Comparison of ENCODE assay signal across 8 cellular contexts in the genomic region with DNA sequence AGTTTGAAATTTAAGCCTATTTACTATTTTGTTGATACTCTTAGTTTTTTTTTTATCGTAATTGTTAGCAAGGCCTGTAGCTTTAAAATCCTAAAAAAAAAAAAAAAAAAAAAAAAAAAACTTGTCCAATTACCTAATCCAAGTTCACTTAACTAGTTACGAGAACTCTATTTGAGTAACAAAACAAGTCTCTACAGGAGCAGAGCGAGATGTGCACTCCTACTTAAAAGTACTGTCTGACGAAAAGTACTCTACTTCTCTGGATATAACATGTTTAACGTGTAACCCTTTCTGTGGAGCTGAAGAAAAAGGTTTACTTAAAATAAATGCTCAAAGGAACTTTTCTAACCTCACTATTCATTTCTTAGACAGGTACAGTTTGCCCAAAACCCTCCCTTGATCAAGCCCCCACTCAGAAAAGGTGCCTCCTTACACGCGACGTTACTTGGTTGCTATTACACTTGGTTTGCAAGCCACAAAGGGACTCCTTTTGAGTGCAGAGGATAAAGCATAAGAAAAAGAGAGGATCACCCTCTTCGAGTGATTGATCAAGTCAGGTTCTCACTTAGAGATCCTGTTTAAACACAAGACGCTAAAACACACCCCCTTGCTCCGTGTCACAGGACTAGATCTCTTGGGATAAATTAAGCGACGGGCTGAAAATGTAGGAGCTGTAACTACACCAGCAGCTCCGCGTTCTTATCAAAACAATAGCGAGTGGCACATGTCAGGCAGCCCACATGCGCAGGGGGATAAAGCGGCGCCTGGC. TPM values are rescaled to one million over a fixed set of nuclear protein-coding genes. Genes with fewer than 3 reads are reported as not detected.
DNase-seq lines count a peak whose midpoint lies in the region; ATAC-seq and TF ChIP-seq lines count a peak whose summit lies in the region.

No MANE protein-coding gene starts in this region.

- peak overlapping the region; percentile 97 for H3K27ac Mint-ChIP-seq in activated B cell treated with CpG ODN at 0.5 μM for 24 hours

- CTCF ChIA-PET in activated B cell treated with CpG ODN at 0.5 μM for 24 hours (lab: Charles Lee), result interaction anchor here (1.2 kb wide), 1 partner anchor 110 kb away, joined by 4 read pairs; a partner anchor contains a TSS

- TF ChIP-seq CTCF in KMS-11 (conservative IDR thresholded peaks at IDR 0.05; ENCODE audit: low read depth, low read length) (no peak), activated B cell treated with CpG ODN at 0.5 μM for 24 hours (IDR thresholded peaks at IDR 0.05) (no peak), foreskin keratinocyte (conservative IDR thresholded peaks at IDR 0.05) (no peak)

- H3K27me3 ChIP-seq in KMS-11 (ENCODE audit: insufficient read depth, low read depth), result no peaks in the 10 kb centered on the region
- no peaks in the 10 kb centered on the region for H3K27me3 ChIP-seq in foreskin keratinocyte

- in situ Hi-C loops in KBM-7 (cut with MboI; ENCODE audit: low pct_unique_long_range_greater_than_20kb, low sequenced_read_pairs), result no loop called here

- H3K4me1 Mint-ChIP-seq in activated B cell treated with CpG ODN at 0.5 μM for 24 hours, result peaks cover 48% of the 10 kb centered on the region

- peak overlapping the region; percentile 69; the same call in 1 of the 2 replicates for H2AFZ ChIP-seq in KMS-11 (ENCODE audit: low read depth)

- H3K4me1 ChIP-seq in KMS-11 (ENCODE audit: low read depth, poor library complexity, severe bottlenecking), result peaks cover 17% of the 10 kb centered on the region
- peaks cover 10% of the 10 kb centered on the region for H3K4me1 ChIP-seq in foreskin keratinocyte

- H3K4me2 ChIP-seq in KMS-11, result peak overlapping the region; percentile 88

- ATAC-seq in GM21423 (IDR thresholded peaks at IDR 0.05; ENCODE audit: unreplicated experiment) (peak; percentile 7), activated B cell treated with CpG ODN at 0.5 μM for 24 hours (ENCODE audit: low read depth) (peak; percentile 3), foreskin keratinocyte (peak; percentile 54), HG02588 (IDR thresholded peaks at IDR 0.05; ENCODE audit: unreplicated experiment) (no peak)

- no peak overlapping the region for H3K4me3 ChIP-seq in KMS-11 (IDR thresholded peaks at IDR 0.05; ENCODE audit: insufficient read depth, low read depth, low read length)

- DNase-seq in ELR (ENCODE audit: low read depth), result peak; percentile 36
- DNase-seq in activated B cell treated with CpG ODN at 0.5 μM for 24 hours, result no peak
- DNase-seq in foreskin keratinocyte, result peak; percentile 61 to 79
- DNase-seq in renal cortical epithelial cell (ENCODE audit: low read depth), result peak; percentile 69
- DNase-seq in KBM-7, result no peak

- H3K27me3 Mint-ChIP-seq in activated B cell treated with CpG ODN at 0.5 μM for 24 hours, result no peaks in the 10 kb centered on the region

- H3K9me3 Mint-ChIP-seq in activated B cell treated with CpG ODN at 0.5 μM for 24 hours, result no peaks in the 10 kb centered on the region

- H3K36me3 ChIP-seq in KMS-11 (ENCODE audit: insufficient read depth), result no peaks in the 10 kb centered on the region

- intact Hi-C loops in activated B cell treated with CpG ODN at 0.5 μM for 24 hours (cut with micrococcal nuclease), result loop anchor here (1.0 to 5.0 kb wide), 9 partner anchors 109 to 954 kb away; a partner anchor contains a TSS

- H3K4me3 Mint-ChIP-seq in activated B cell treated with CpG ODN at 0.5 μM for 24 hours, result peak overlapping the region; percentile 95

- H3K9ac ChIP-seq in KMS-11, result peak overlapping the region; percentile 93

- POLR2A ChIA-PET in activated B cell treated with CpG ODN at 0.5 μM for 24 hours (lab: Charles Lee), result interaction anchor here (0.6 to 3.7 kb wide), 11 partner anchors 9 to 545 kb away, joined by 3 to 54 read pairs (median 4); a partner anchor contains a TSS

- H3K36me3 Mint-ChIP-seq in activated B cell treated with CpG ODN at 0.5 μM for 24 hours (ENCODE audit: low read depth), result peaks cover 38% of the 10 kb centered on the region

- H3K79me2 ChIP-seq in KMS-11 (ENCODE audit: insufficient read depth, low read depth), result peaks cover 52% of the 10 kb centered on the region

- H4K20me1 ChIP-seq in KMS-11 (ENCODE audit: insufficient read depth), result no peaks in the 10 kb centered on the region

- H3K27ac ChIP-seq in KMS-11 (peak overlapping the region; percentile 97), foreskin keratinocyte (peak overlapping the region; percentile 94)

RNA-seq across cellular contexts. Expression of a gene that starts 2.2 kb away (rescaled TPM):
- total RNA-seq in activated B cell treated with CpG ODN at 0.5 μM for 24 hours (45.3 and 55.9 TPM in 2 replicates), foreskin keratinocyte (38.8 and 41.9 TPM in 2 replicates), renal cortical epithelial cell (48.6 and 68.4 TPM in 2 replicates)
- polyA plus RNA-seq in foreskin keratinocyte, result 12.6 and 16.8 TPM in 2 replicates

Comparison
In these comparisons a context has a peak if more than half of its experiments do, and no peak if none do; other contexts are left out.
1. DNase-seq: peak in ELR (single experiment), foreskin keratinocyte (2 of 2) and renal cortical epithelial cell (single experiment); none in activated B cell treated with CpG ODN at 0.5 μM for 24 hours (single experiment) and KBM-7 (single experiment).